Comparison of ENCODE assay signal across 27 cellular contexts in the genomic region with DNA sequence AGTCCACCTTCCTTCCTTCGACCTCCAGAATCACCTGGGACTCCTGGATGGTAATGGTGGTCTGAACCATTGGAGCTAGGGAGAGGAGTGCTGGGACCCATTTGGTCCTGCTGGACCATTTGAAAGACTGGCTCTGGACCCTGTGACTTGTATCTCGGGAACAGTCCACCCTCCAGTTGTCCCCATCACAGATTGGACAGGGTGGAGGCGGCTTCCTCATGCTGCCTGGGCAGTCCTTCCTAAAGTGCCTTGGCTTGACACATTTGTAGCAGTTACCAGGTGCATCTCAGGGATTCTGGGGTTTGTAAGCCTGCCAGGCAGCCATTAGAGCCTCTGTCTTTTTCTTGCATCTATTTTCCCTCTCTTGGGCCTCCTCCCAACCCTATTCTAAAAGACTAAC.
DNase-seq lines count a peak whose midpoint lies in the region; ATAC-seq lines count a peak whose summit lies in the region.
"Had no signal": no experiment of that assay in that cellular context is flagged by ENCODE, and none has a peak within 500 bp of the region (broad histone marks: within the 10 kb centered on the region; RNA-seq: fewer than 3 reads in every experiment).

No MANE protein-coding gene starts in this region.

- peak; percentile 5 for DNase-seq in UCSD-AML1 (lab: John Stamatoyannopoulos, UW; ENCODE audit: unreplicated experiment)
- DNase-seq in stimulated activated effector memory CD8-positive, alpha-beta T cell treated with anti-CD3 and anti-CD28 coated beads, Interleukin-12 subunit alpha, Interleukin-12 subunit beta, amount 100 ng/mL, for 72 hours (ENCODE audit: low spot score in 2 of 2): no peak
- DNase-seq in putamen (ENCODE audit: low spot score): no peak
- DNase-seq: 8988T; ACHN; AML-193; BE2C; C1 segment of cervical spinal cord; Caco-2; Calu3; CD4-positive, alpha-beta memory T cell; CD4-positive, alpha-beta T cell; CD4-positive, CD25-positive, alpha-beta regulatory T cell; CD8-positive, alpha-beta memory T cell; CD8-positive, alpha-beta T cell; COR-L47; DMS 273 treated with DMSO at 0.1 percent for 48 hours; DMS153; DMS53; DMS79; DMS79 treated with DMSO at 0.1 percent for 48 hours; DND-41; EL had no signal

- H3K4me3 Mint-ChIP-seq in stimulated activated effector memory CD8-positive, alpha-beta T cell treated with anti-CD3 and anti-CD28 coated beads, Interleukin-12 subunit alpha, Interleukin-12 subunit beta, amount 100 ng/mL, for 72 hours: no peak overlapping the region
- H3K4me3 Mint-ChIP-seq: B cell; CD14-positive monocyte; CD4-positive, alpha-beta T cell; CD4-positive, CD25-positive, alpha-beta regulatory T cell; CD8-positive, alpha-beta memory T cell; CD8-positive, alpha-beta T cell had no signal

- H3K36me3 Mint-ChIP-seq in stimulated activated effector memory CD8-positive, alpha-beta T cell treated with anti-CD3 and anti-CD28 coated beads, Interleukin-12 subunit alpha, Interleukin-12 subunit beta, amount 100 ng/mL, for 72 hours: no peaks in the 10 kb centered on the region
- H3K36me3 Mint-ChIP-seq: CD14-positive monocyte; CD4-positive, alpha-beta memory T cell; CD4-positive, CD25-positive, alpha-beta regulatory T cell; CD8-positive, alpha-beta memory T cell; CD8-positive, alpha-beta T cell had no signal

- H3K27ac Mint-ChIP-seq in stimulated activated effector memory CD8-positive, alpha-beta T cell treated with anti-CD3 and anti-CD28 coated beads, Interleukin-12 subunit alpha, Interleukin-12 subunit beta, amount 100 ng/mL, for 72 hours: no peak overlapping the region
- H3K27ac Mint-ChIP-seq: B cell; CD14-positive monocyte; CD4-positive, alpha-beta memory T cell; CD4-positive, alpha-beta T cell; CD4-positive, CD25-positive, alpha-beta regulatory T cell; CD8-positive, alpha-beta memory T cell; CD8-positive, alpha-beta T cell had no signal

- ATAC-seq in stimulated activated effector memory CD8-positive, alpha-beta T cell treated with anti-CD3 and anti-CD28 coated beads, Interleukin-12 subunit alpha, Interleukin-12 subunit beta, amount 100 ng/mL, for 72 hours: peak; percentile 24
- no peak for ATAC-seq in GM19463 (IDR thresholded peaks at IDR 0.05; ENCODE audit: unreplicated experiment)
- ATAC-seq: A549; CD8-positive, alpha-beta T cell had no signal

- H3K9me3 Mint-ChIP-seq in stimulated activated effector memory CD8-positive, alpha-beta T cell treated with anti-CD3 and anti-CD28 coated beads, Interleukin-12 subunit alpha, Interleukin-12 subunit beta, amount 100 ng/mL, for 72 hours: peaks cover 22% of the 10 kb centered on the region

- no peaks in the 10 kb centered on the region for H3K4me1 Mint-ChIP-seq in stimulated activated effector memory CD8-positive, alpha-beta T cell treated with anti-CD3 and anti-CD28 coated beads, Interleukin-12 subunit alpha, Interleukin-12 subunit beta, amount 100 ng/mL, for 72 hours
- H3K4me1 Mint-ChIP-seq: B cell; CD14-positive monocyte; CD4-positive, alpha-beta memory T cell; CD4-positive, CD25-positive, alpha-beta regulatory T cell; CD8-positive, alpha-beta memory T cell had no signal
